Comparison of ENCODE assay signal across 37 cellular contexts in genomic region chr6:69832558-69832957, GRCh38. TPM values are rescaled to one million over a fixed set of nuclear protein-coding genes. Genes with fewer than 3 reads are reported as not detected.
"Had no signal": no experiment of that assay in that cellular context is flagged by ENCODE, and none has a peak within 500 bp of the region (broad histone marks: within the 10 kb centered on the region; RNA-seq: fewer than 3 reads in every experiment).

No MANE protein-coding gene starts in this region.

- H3K9ac ChIP-seq: KMS-11 had no signal

- H3K9me3 ChIP-seq: MG63 had no signal

- H3K4me2 ChIP-seq: KMS-11 had no signal

- H3K27ac ChIP-seq: KMS-11 had no signal

- DNase-seq: Karpas-422, Kasumi-1, MG63, MM.1S, MV-4-11, NCI-H1048, NCI-H1092, NCI-H1092 treated with DMSO at 0.1 percent for 48 hours, NCI-H1105, NCI-H1105 treated with DMSO at 0.1 percent for 48 hours, NCI-H1417, NCI-H1417 treated with DMSO at 0.1 percent for 48 hours, NCI-H1436, NCI-H1436 treated with DMSO at 0.1 percent for 48 hours, NCI-H146, NCI-H1694, NCI-H1694 treated with DMSO at 0.1 percent for 48 hours, NCI-H187, NCI-H187 treated with DMSO at 0.1 percent for 48 hours, NCI-H1930, NCI-H2029, NCI-H2029 treated with DMSO at 0.1 percent for 48 hours, NCI-H2081, NCI-H2081 treated with DMSO at 0.1 percent for 48 hours, NCI-H2107, NCI-H2171, NCI-H2171 treated with DMSO at 0.1 percent for 48 hours, NCI-H2227 treated with DMSO at 0.1 percent for 48 hours, NCI-H226, NCI-H345, NCI-H446, NCI-H446 treated with DMSO at 0.1 percent for 48 hours, NCI-H510A, NCI-H510A treated with DMSO at 0.1 percent for 48 hours had no signal

- H3K27me3 ChIP-seq: MG63 had no signal

- H3K4me3 ChIP-seq: MG63 had no signal

- H3K36me3 ChIP-seq: MG63 had no signal

RNA-seq across cellular contexts. Expression of gene COL19A1, which starts 33.8 kb away (rescaled TPM):
- total RNA-seq: M059J, MCF 10A had no signal
